ENCODE assay signal across 14 cellular contexts in genomic region chr20:54642733-54643667, GRCh38.
"Had no signal": no experiment of that assay in that cellular context is flagged by ENCODE, and none has a peak within 500 bp of the region (broad histone marks: within the 10 kb centered on the region; RNA-seq: fewer than 3 reads in every experiment).

No MANE protein-coding gene starts in this region.

- H3K27ac ChIP-seq: ascending aorta, left ventricle myocardium inferior, ovary, suprapubic skin, VCaP had no signal

- H3K36me3 ChIP-seq: ascending aorta, left ventricle myocardium inferior, ovary, suprapubic skin had no signal

- H3K27me3 ChIP-seq: ascending aorta, ovary, suprapubic skin had no signal

- H3K4me1 ChIP-seq: ascending aorta, left ventricle myocardium inferior, suprapubic skin had no signal

- H3K9me3 ChIP-seq: ascending aorta, left ventricle myocardium inferior, ovary, suprapubic skin had no signal

- DNase-seq: activated CD4-positive, alpha-beta memory T cell treated with anti-CD3 and anti-CD28 coated beads, Interleukin-2, amount 10 ng/mL, durations not matched to agents 7 days and 5 days; activated CD4-positive, alpha-beta T cell treated with anti-CD3 and anti-CD28 coated beads for 36 hours; activated CD8-positive, alpha-beta memory T cell treated with anti-CD3 and anti-CD28 coated beads, Interleukin-2, amount 50 U/mL, for 4 hours; activated naive CD8-positive, alpha-beta T cell treated with anti-CD3 and anti-CD28 coated beads, Interleukin-2, amount 10 ng/mL, durations not matched to agents 7 days and 5 days; foreskin melanocyte; left ventricle myocardium inferior; nephron progenitor cell; retina; stimulated activated naive B cell treated with anti-CD40 and anti-IgM and Interleukin-4, amounts not matched to agents 10 μg/mL and 1 μg/mL and 100 μg/mL, for 72 hours had no signal

- ATAC-seq: activated CD4-positive, alpha-beta T cell treated with anti-CD3 and anti-CD28 coated beads for 36 hours; stimulated activated naive B cell treated with anti-CD40 and anti-IgM and Interleukin-4, amounts not matched to agents 10 μg/mL and 1 μg/mL and 100 μg/mL, for 72 hours had no signal

- H3K4me2 ChIP-seq: smooth muscle cell had no signal

- H3K4me3 ChIP-seq: ascending aorta, left ventricle myocardium inferior, ovary, smooth muscle cell, suprapubic skin had no signal
